21 cellular contexts compared by ENCODE assay signal in the genomic region with DNA sequence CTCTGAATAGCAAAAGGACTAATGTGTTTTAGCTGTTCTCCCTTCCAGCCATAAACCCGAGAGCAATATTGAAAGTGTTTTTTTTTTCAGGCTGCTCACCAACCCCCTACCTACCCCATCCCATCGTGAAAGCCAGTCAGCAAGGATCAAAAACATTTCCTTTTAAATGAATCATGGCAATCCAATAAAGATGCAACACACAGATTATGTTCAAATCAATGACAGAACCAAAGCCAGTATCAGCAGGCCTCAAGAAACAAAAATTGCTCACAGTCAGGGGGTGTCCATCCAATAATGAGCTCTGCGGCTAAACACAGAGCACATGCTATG.
A peak's percentile ranks its signal among the peaks of the same experiment; 100 is the strongest.
DNase-seq lines count a peak whose midpoint lies in the region; ATAC-seq and TF ChIP-seq lines count a peak whose summit lies in the region.
"Had no signal": no experiment of that assay in that cellular context is flagged by ENCODE, and none has a peak within 500 bp of the region (broad histone marks: within the 10 kb centered on the region; RNA-seq: fewer than 3 reads in every experiment).

No MANE protein-coding gene starts in this region.

- ATAC-seq in HG03025 (IDR thresholded peaks at IDR 0.05; ENCODE audit: low FRiP score, unreplicated experiment), result no peak
- no peak for ATAC-seq in HG03521 (IDR thresholded peaks at IDR 0.05; ENCODE audit: unreplicated experiment)
- ATAC-seq: A549, HCT116 had no signal

- H3K4me1 ChIP-seq in hepatocyte (ENCODE audit: insufficient read depth), result peaks cover 18% of the 10 kb centered on the region
- H3K4me1 ChIP-seq: A549, BLaER1 had no signal

- no peaks in the 10 kb centered on the region for H3K79me2 ChIP-seq in hepatocyte

- no peaks in the 10 kb centered on the region for H3K9me3 ChIP-seq in hepatocyte (ENCODE audit: low read depth)
- H3K9me3 ChIP-seq: A549, BLaER1 had no signal

- no peaks in the 10 kb centered on the region for H3K9me2 ChIP-seq in hepatocyte (replicated peaks; ENCODE audit: insufficient read depth)

- no peaks in the 10 kb centered on the region for H4K20me1 ChIP-seq in hepatocyte (ENCODE audit: insufficient read depth, poor library complexity, severe bottlenecking)
- H4K20me1 ChIP-seq: BLaER1 had no signal

- no peaks in the 10 kb centered on the region for H3K36me3 ChIP-seq in hepatocyte (replicated peaks; ENCODE audit: insufficient read depth, low read depth)
- H3K36me3 ChIP-seq: BLaER1 had no signal

- no peaks in the 10 kb centered on the region for H3K27me3 ChIP-seq in hepatocyte
- H3K27me3 ChIP-seq: BLaER1 had no signal

- peaks cover 45% of the 10 kb centered on the region for H3K27me3 Mint-ChIP-seq in osteocyte (ENCODE audit: unreplicated experiment)

- H3K4me2 ChIP-seq in hepatocyte, result no peak overlapping the region
- H3K4me2 ChIP-seq: A549, BLaER1 had no signal

- H2AFZ ChIP-seq in hepatocyte, result no peak overlapping the region

- no peaks in the 10 kb centered on the region for H3K9me3 Mint-ChIP-seq in osteocyte (ENCODE audit: unreplicated experiment)
- H3K9me3 Mint-ChIP-seq: HFFc6 had no signal

- TF ChIP-seq CTCF in hepatocyte (IDR thresholded peaks at IDR 0.05; ENCODE audit: poor library complexity) (no peak), osteocyte (IDR thresholded peaks at IDR 0.05) (no peak)

- peak overlapping the region; percentile 49 for H3K27ac ChIP-seq in hepatocyte
- H3K27ac ChIP-seq: 22Rv1, A549, BLaER1 had no signal

- H3K4me3 Mint-ChIP-seq in osteocyte (ENCODE audit: unreplicated experiment), result no peak overlapping the region
- H3K4me3 Mint-ChIP-seq: CD14-positive monocyte; CD4-positive, alpha-beta memory T cell; HFFc6 had no signal

- H3K4me3 ChIP-seq in hepatocyte, result no peak overlapping the region
- H3K4me3 ChIP-seq: A549, BLaER1 had no signal

- peaks cover 7% of the 10 kb centered on the region for H3K4me1 Mint-ChIP-seq in osteocyte (ENCODE audit: unreplicated experiment)
- H3K4me1 Mint-ChIP-seq: CD14-positive monocyte; CD4-positive, alpha-beta memory T cell had no signal

- H3K36me3 Mint-ChIP-seq in osteocyte (ENCODE audit: unreplicated experiment), result no peaks in the 10 kb centered on the region
- H3K36me3 Mint-ChIP-seq: CD14-positive monocyte; CD4-positive, alpha-beta memory T cell had no signal

- DNase-seq in NCI-H2107 treated with DMSO at 0.1 percent for 48 hours (lab: John Stamatoyannopoulos, UW; ENCODE audit: unreplicated experiment) (peak; percentile 3), NCI-H2107 (lab: John Stamatoyannopoulos, UW) (no peak), NCI-H69 (lab: John Stamatoyannopoulos, UW) (peak; percentile 8), hepatocyte (ENCODE audit: low spot score) (no peak), osteocyte (ENCODE audit: extremely low spot score, unreplicated experiment) (no peak), NCI-H345 (lab: John Stamatoyannopoulos, UW) (no peak)
- DNase-seq: AML-193; Calu3; CD4-positive, alpha-beta memory T cell; DMS79 treated with DMSO at 0.1 percent for 48 hours; GF-D8; GOT3; H7; HFFc6 had no signal

- 73% methylated on average over 3 of the region's 3 CpGs for WGBS in hepatocyte (ENCODE audit: low lambda C conversion rate, missing lambda C conversion rate)

- H3K27ac Mint-ChIP-seq in osteocyte (ENCODE audit: unreplicated experiment), result peak overlapping the region; percentile 9
- H3K27ac Mint-ChIP-seq: CD14-positive monocyte; CD4-positive, alpha-beta memory T cell; HFFc6 had no signal

Comparison
In these comparisons a context has a peak if more than half of its experiments do, and no peak if none do; other contexts are left out.
1. DNase-seq: peak in NCI-H2107 treated with DMSO at 0.1 percent for 48 hours (single experiment) and NCI-H69 (single experiment); none in NCI-H2107 (single experiment), hepatocyte (single experiment), osteocyte (single experiment) and NCI-H345 (single experiment).